Comparison of ENCODE assay signal across 1 cellular context in the genomic region with DNA sequence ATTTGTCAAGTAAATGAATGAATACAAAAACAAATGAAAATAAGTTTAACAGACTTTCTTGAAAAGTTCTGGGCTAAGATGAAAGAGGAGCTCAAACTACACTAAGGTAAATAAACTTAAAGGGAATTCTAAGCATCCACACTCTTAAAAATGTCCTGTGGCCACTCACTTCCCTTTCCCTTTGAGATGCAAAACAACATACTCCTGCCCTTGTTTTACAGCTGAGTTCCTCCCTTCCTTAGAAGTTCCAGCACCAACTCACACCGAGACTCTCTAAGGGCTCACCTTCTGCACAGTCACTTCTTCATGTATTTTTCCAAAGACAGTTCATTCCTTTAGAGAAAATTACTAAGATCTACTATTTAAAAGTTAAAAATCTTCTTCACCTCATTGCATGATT.
TF ChIP-seq lines count a peak whose summit lies in the region.

No MANE protein-coding gene starts in this region.

TF ChIP-seq in GM12878, 131 proteins besides CTCF, POLR2A, EP300 and RAD21:
- TF ChIP-seq FOS (IDR thresholded peaks at IDR 0.05; ENCODE audit: borderline replicate concordance, extremely low read depth, insufficient read length) = no peak
- TF ChIP-seq, protein P1, sequence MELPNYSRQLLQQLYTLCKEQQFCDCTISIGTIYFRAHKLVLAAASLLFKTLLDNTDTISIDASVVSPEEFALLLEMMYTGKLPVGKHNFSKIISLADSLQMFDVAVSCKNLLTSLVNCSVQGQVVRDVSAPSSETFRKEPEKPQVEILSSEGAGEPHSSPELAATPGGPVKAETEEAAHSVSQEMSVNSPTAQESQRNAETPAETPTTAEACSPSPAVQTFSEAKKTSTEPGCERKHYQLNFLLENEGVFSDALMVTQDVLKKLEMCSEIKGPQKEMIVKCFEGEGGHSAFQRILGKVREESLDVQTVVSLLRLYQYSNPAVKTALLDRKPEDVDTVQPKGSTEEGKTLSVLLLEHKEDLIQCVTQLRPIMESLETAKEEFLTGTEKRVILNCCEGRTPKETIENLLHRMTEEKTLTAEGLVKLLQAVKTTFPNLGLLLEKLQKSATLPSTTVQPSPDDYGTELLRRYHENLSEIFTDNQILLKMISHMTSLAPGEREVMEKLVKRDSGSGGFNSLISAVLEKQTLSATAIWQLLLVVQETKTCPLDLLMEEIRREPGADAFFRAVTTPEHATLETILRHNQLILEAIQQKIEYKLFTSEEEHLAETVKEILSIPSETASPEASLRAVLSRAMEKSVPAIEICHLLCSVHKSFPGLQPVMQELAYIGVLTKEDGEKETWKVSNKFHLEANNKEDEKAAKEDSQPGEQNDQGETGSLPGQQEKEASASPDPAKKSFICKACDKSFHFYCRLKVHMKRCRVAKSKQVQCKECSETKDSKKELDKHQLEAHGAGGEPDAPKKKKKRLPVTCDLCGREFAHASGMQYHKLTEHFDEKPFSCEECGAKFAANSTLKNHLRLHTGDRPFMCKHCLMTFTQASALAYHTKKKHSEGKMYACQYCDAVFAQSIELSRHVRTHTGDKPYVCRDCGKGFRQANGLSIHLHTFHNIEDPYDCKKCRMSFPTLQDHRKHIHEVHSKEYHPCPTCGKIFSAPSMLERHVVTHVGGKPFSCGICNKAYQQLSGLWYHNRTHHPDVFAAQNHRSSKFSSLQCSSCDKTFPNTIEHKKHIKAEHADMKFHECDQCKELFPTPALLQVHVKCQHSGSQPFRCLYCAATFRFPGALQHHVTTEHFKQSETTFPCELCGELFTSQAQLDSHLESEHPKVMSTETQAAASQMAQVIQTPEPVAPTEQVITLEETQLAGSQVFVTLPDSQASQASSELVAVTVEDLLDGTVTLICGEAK (IDR thresholded peaks at IDR 0.05; ENCODE audit: borderline replicate concordance) = no peak
